27 cellular contexts compared by ENCODE assay signal in genomic region chr11:45553401-45553936, GRCh38.
"Had no signal": no experiment of that assay in that cellular context is flagged by ENCODE, and none has a peak within 500 bp of the region (broad histone marks: within the 10 kb centered on the region; RNA-seq: fewer than 3 reads in every experiment).

No MANE protein-coding gene starts in this region.

- H3K36me3 ChIP-seq: gastroesophageal sphincter, heart right ventricle, left lung, neural progenitor cell, ovary, thoracic aorta, tibial nerve, upper lobe of left lung, uterus had no signal

- FAIRE-seq: colon, islet of Langerhans, small intestine had no signal

- DNase-seq: effector CD4-positive, alpha-beta T cell; foreskin fibroblast; glutamatergic neuron; hippocampal formation; left cardiac atrium; left lung; mesenchymal stem cell; mucosa of descending colon; naive B cell; nucleus accumbens; ovary; small intestine; stimulated activated CD4-positive, alpha-beta T cell treated with anti-CD3 and anti-CD28 coated beads, Interleukin-15, amount 100 ng/mL, for 24 hours; stimulated activated CD4-positive, alpha-beta T cell treated with anti-CD3 and anti-CD28 coated beads, Interleukin-2, amount 100 ng/mL, for 48 hours; stimulated activated naive CD4-positive, alpha-beta T cell; upper lobe of left lung had no signal

- H3K9ac ChIP-seq: neural progenitor cell had no signal

- H3K4me2 ChIP-seq: neural progenitor cell had no signal

- H2AFZ ChIP-seq: neural progenitor cell had no signal

- H3K27me3 ChIP-seq: dorsolateral prefrontal cortex, gastroesophageal sphincter, heart right ventricle, left lung, neural progenitor cell, ovary, tibial nerve, upper lobe of left lung, uterus had no signal

- H3K4me1 ChIP-seq: left lung, psoas muscle, tibial nerve, upper lobe of left lung, uterus had no signal

- H3K27ac ChIP-seq: dorsolateral prefrontal cortex, epithelial cell of prostate, gastroesophageal sphincter, heart right ventricle, left lung, neural progenitor cell, ovary, psoas muscle, thoracic aorta, tibial nerve, upper lobe of left lung, uterus had no signal

- H3K9me3 ChIP-seq: left lung, mucosa of descending colon, ovary, psoas muscle, thoracic aorta, uterus had no signal

- H3K4me3 ChIP-seq: dorsolateral prefrontal cortex, gastroesophageal sphincter, heart right ventricle, left lung, mucosa of descending colon, neural progenitor cell, ovary, psoas muscle, thoracic aorta, tibial nerve, upper lobe of left lung, uterus had no signal
